In the genomic region with DNA sequence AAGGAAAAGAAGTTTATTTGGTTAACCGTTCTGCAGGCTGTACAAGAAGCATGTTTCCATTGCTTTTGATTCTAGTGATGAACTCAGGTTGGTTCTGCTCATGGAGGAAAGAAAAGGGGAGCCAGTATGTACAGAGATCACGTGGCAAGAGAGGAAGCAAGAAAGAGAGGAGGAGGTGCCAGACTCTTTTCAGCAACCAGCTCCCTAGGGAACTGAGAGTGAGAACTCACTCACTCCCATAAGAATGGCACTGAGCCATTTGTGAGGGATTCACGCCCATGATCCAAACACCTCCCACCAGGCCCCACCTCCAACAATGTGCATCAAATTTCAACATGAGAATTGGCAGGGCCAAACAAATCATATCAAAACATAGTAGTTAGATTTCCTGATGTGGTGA, we compare ENCODE assay signal across 11 cellular contexts.
DNase-seq lines count a peak whose midpoint lies in the region; FAIRE-seq and TF ChIP-seq lines count a peak whose summit lies in the region.
"Had no signal": no experiment of that assay in that cellular context is flagged by ENCODE, and none has a peak within 500 bp of the region (broad histone marks: within the 10 kb centered on the region; RNA-seq: fewer than 3 reads in every experiment).

No MANE protein-coding gene starts in this region.

- peaks cover 2% of the 10 kb centered on the region for H3K4me1 ChIP-seq in osteoblast (ENCODE audit: insufficient read depth, low read length)
- H3K4me1 ChIP-seq: left lung had no signal

- H3K4me3 ChIP-seq in brain microvascular endothelial cell (ENCODE audit: low read depth, low read length) (no peak overlapping the region), osteoblast (ENCODE audit: insufficient read depth, low read length) (no peak overlapping the region)
- H3K4me3 ChIP-seq: left lung had no signal

- no peaks in the 10 kb centered on the region for H3K79me2 ChIP-seq in osteoblast (ENCODE audit: insufficient read depth, low read length)

- no peak overlapping the region for H2AFZ ChIP-seq in osteoblast (ENCODE audit: low read length)

- H4K20me1 ChIP-seq in osteoblast (ENCODE audit: insufficient read depth, low read length): no peaks in the 10 kb centered on the region

- in situ Hi-C loops in brain microvascular endothelial cell (cut with HindIII; ENCODE audit: low pct_ligation_motif_present, low sequenced_read_pairs): no loop called here

- H3K36me3 ChIP-seq in brain microvascular endothelial cell (replicated peaks) (no peaks in the 10 kb centered on the region), osteoblast (ENCODE audit: insufficient read depth, low read length) (no peaks in the 10 kb centered on the region)
- H3K36me3 ChIP-seq: left lung had no signal

- peak; percentile 41 for DNase-seq in DMS153 (lab: John Stamatoyannopoulos, UW)
- DNase-seq in DMS153 treated with DMSO at 0.1 percent for 48 hours (lab: John Stamatoyannopoulos, UW; ENCODE audit: unreplicated experiment): no peak
- DNase-seq in NCI-H1105 treated with DMSO at 0.1 percent for 48 hours (lab: John Stamatoyannopoulos, UW): peak; percentile 54
- peak; percentile 59 for DNase-seq in brain microvascular endothelial cell
- no peak for DNase-seq in osteoblast (ENCODE audit: insufficient read length, low spot score, missing footprints)
- DNase-seq in GM12892 (ENCODE audit: insufficient read length): no peak
- no peak for DNase-seq in caudate nucleus (lab: John Stamatoyannopoulos, UW)
- no peak for DNase-seq in NCI-H510A (lab: John Stamatoyannopoulos, UW)
- DNase-seq: EL, left lung, T-cell had no signal

- no peak for FAIRE-seq in GM12892 (lab: Jason Lieb, UNC)

- H3K27me3 ChIP-seq in brain microvascular endothelial cell (replicated peaks): no peaks in the 10 kb centered on the region
- H3K27me3 ChIP-seq in osteoblast (ENCODE audit: insufficient read depth, low read length): no peaks in the 10 kb centered on the region
- H3K27me3 ChIP-seq: left lung had no signal

- H3K4me2 ChIP-seq in osteoblast (ENCODE audit: insufficient read depth, low read length): peak overlapping the region; percentile 26

- no peak for TF ChIP-seq CTCF in brain microvascular endothelial cell (IDR thresholded peaks at IDR 0.05; ENCODE audit: low read depth, low read length, missing control alignments)
- no peak for TF ChIP-seq CTCF in osteoblast (IDR thresholded peaks at IDR 0.05; ENCODE audit: extremely low read depth, low read depth, low read length)

- no peaks in the 10 kb centered on the region for H3K9me3 ChIP-seq in osteoblast (ENCODE audit: low read depth, low read length)
- H3K9me3 ChIP-seq: left lung had no signal

- TF ChIP-seq POLR2A in GM12892 (IDR thresholded peaks at IDR 0.05; ENCODE audit: low read depth, low read length): no peak

- H3K27ac ChIP-seq in brain microvascular endothelial cell (no peak overlapping the region), osteoblast (ENCODE audit: low read depth, low read length) (no peak overlapping the region), caudate nucleus (ENCODE audit: low read depth, low read length) (no peak overlapping the region)
- H3K27ac ChIP-seq: left lung had no signal

Comparison
In these comparisons a context has a peak if more than half of its experiments do, and no peak if none do; other contexts are left out.
1. DNase-seq: peak in DMS153 (single experiment), NCI-H1105 treated with DMSO at 0.1 percent for 48 hours (single experiment) and brain microvascular endothelial cell (single experiment); none in DMS153 treated with DMSO at 0.1 percent for 48 hours (single experiment), osteoblast (single experiment), GM12892 (single experiment), caudate nucleus (0 of 61) and NCI-H510A (single experiment).